ENCODE assay signal across 1 cellular context in genomic region chr2:28415715-28416114, GRCh38.
TF ChIP-seq lines count a peak whose summit lies in the region.

No MANE protein-coding gene starts in this region.

TF ChIP-seq in IMR-90, 13 proteins besides CTCF, POLR2A, EP300 and RAD21:
- TF ChIP-seq FOS (IDR thresholded peaks at IDR 0.05; ENCODE audit: low read depth, low read length), result no peak
- no peak for TF ChIP-seq CEBPB (IDR thresholded peaks at IDR 0.05; ENCODE audit: low read depth, low read length)
- no peak for TF ChIP-seq USF2 (IDR thresholded peaks at IDR 0.05; ENCODE audit: low read depth, low read length)
- no peak for TF ChIP-seq MAZ (IDR thresholded peaks at IDR 0.05; ENCODE audit: borderline replicate concordance, low read depth, low read length)
- no peak for TF ChIP-seq BHLHE40 (IDR thresholded peaks at IDR 0.05; ENCODE audit: low read depth, low read length)
- no peak for TF ChIP-seq RCOR1 (IDR thresholded peaks at IDR 0.05; ENCODE audit: insufficient replicate concordance, low read length)
- TF ChIP-seq RFX5 (IDR thresholded peaks at IDR 0.05; ENCODE audit: low read depth, low read length), result no peak
- no peak for TF ChIP-seq MXI1 (IDR thresholded peaks at IDR 0.05; ENCODE audit: borderline replicate concordance, low read depth, low read length)
- no peak for TF ChIP-seq CHD1 (IDR thresholded peaks at IDR 0.05; ENCODE audit: low read depth, low read length)
- no peak for TF ChIP-seq MAFK (IDR thresholded peaks at IDR 0.05; ENCODE audit: low read depth, low read length)
- no peak for TF ChIP-seq NFE2L2 (IDR thresholded peaks at IDR 0.05; ENCODE audit: low read depth, low read length)
- no peak for TF ChIP-seq ELK1 (IDR thresholded peaks at IDR 0.05; ENCODE audit: borderline replicate concordance, low read depth, low read length)
- TF ChIP-seq SMC3 (IDR thresholded peaks at IDR 0.05; ENCODE audit: low read depth, low read length), result no peak
